Comparison of ENCODE assay signal across 8 cellular contexts in genomic region chr14:70416717-70417349, GRCh38. TPM values are rescaled to one million over a fixed set of nuclear protein-coding genes. Genes with fewer than 3 reads are reported as not detected.
A peak's percentile ranks its signal among the peaks of the same experiment; 100 is the strongest.
DNase-seq lines count a peak whose midpoint lies in the region; ATAC-seq and TF ChIP-seq lines count a peak whose summit lies in the region.

A gene with protein sequence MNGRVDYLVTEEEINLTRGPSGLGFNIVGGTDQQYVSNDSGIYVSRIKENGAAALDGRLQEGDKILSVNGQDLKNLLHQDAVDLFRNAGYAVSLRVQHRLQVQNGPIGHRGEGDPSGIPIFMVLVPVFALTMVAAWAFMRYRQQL (minus strand): TSS chr14:70417090. CDS start chr14:70416963, 127 bp downstream.

- H3K27me3 ChIP-seq in A673 (replicated peaks; ENCODE audit: insufficient read depth, low read depth, low read length, poor library complexity): no peaks in the 10 kb centered on the region
- no peaks in the 10 kb centered on the region for H3K27me3 ChIP-seq in hepatocyte

- H3K36me3 ChIP-seq in A673 (ENCODE audit: insufficient read depth, low read length, poor library complexity, severe bottlenecking): no peaks in the 10 kb centered on the region
- no peaks in the 10 kb centered on the region for H3K36me3 ChIP-seq in hepatocyte (replicated peaks; ENCODE audit: insufficient read depth, low read depth)
- H3K36me3 ChIP-seq in urinary bladder (ENCODE audit: insufficient read depth): no peaks in the 10 kb centered on the region

- peaks cover 22% of the 10 kb centered on the region for H3K4me1 Mint-ChIP-seq in T-helper 17 cell

- ATAC-seq in GM18868 (IDR thresholded peaks at IDR 0.05; ENCODE audit: unreplicated experiment) (peak; percentile 67), T-helper 17 cell (peak; percentile 90)

- POLR2A ChIA-PET in A673 (lab: Charles Lee; ENCODE audit: low non-redundant PET): no interaction called here

- H3K27ac ChIP-seq in A673 (ENCODE audit: low read depth, low read length, poor library complexity, severe bottlenecking): peak within 1 kb of the TSS; percentile 56
- peak within 1 kb of the TSS; percentile 88 for H3K27ac ChIP-seq in hepatocyte
- H3K27ac ChIP-seq in urinary bladder (ENCODE audit: low read depth): peak within 1 kb of the TSS; percentile 56

- H3K4me3 ChIP-seq in A673 (ENCODE audit: low read depth, low read length, poor library complexity, severe bottlenecking) (peak within 1 kb of the TSS; percentile 76), astrocyte of the cerebellum (ENCODE audit: low read depth, low read length) (peak within 1 kb of the TSS; percentile 74), hepatocyte (peak within 1 kb of the TSS; percentile 86), urinary bladder (ENCODE audit: low read depth, low read length) (peak within 1 kb of the TSS; percentile 95)

- no TSS peak for BruUV-seq in A673 (replicated peaks; lab: Mats Ljungman, UMichigan)

- H3K27ac Mint-ChIP-seq in T-helper 17 cell: peak within 1 kb of the TSS; percentile 96

- peak within 1 kb of the TSS; percentile 78 for H3K4me2 ChIP-seq in hepatocyte

- peak within 1 kb of the TSS; percentile 98 for H3K4me3 Mint-ChIP-seq in T-helper 17 cell

- H3K4me1 ChIP-seq in A673 (ENCODE audit: insufficient read depth, low read length, poor library complexity, severe bottlenecking) (no peaks in the 10 kb centered on the region), hepatocyte (ENCODE audit: insufficient read depth) (no peaks in the 10 kb centered on the region), urinary bladder (ENCODE audit: insufficient read depth) (no peaks in the 10 kb centered on the region)

- intact Hi-C loops in A673 (cut with micrococcal nuclease; ENCODE audit: unreplicated experiment): no loop called here

- H3K79me2 ChIP-seq in hepatocyte: peaks cover 42% of the 10 kb centered on the region

- peak; percentile 75 for DNase-seq in A673 (ENCODE audit: low spot score)
- peak; percentile 28 for DNase-seq in NCI-H1048 (lab: John Stamatoyannopoulos, UW)
- DNase-seq in T-helper 17 cell: peak; percentile 24 to 29 (median 24)
- DNase-seq in astrocyte of the cerebellum (ENCODE audit: low read depth): peak; percentile 23
- DNase-seq in hepatocyte (ENCODE audit: low spot score): peak; percentile 86
- DNase-seq in pulmonary artery endothelial cell (ENCODE audit: low read depth, low spot score): peak; percentile 11

- H3K9me2 ChIP-seq in hepatocyte (replicated peaks; ENCODE audit: insufficient read depth): no peaks in the 10 kb centered on the region

- in situ Hi-C loops in astrocyte of the cerebellum (cut with HindIII; ENCODE audit: low sequenced_read_pairs): no loop called here

- H3K27me3 Mint-ChIP-seq in T-helper 17 cell: peaks cover 17% of the 10 kb centered on the region

- H3K36me3 Mint-ChIP-seq in T-helper 17 cell (ENCODE audit: low read depth): no peaks in the 10 kb centered on the region

- WGBS in hepatocyte (ENCODE audit: low lambda C conversion rate, missing lambda C conversion rate): 1% methylated on average over 23 of the region's 23 CpGs
- WGBS in urinary bladder: under 1% methylated on average over 23 of the region's 23 CpGs

- H4K20me1 ChIP-seq in hepatocyte (ENCODE audit: insufficient read depth, poor library complexity, severe bottlenecking): no peaks in the 10 kb centered on the region

- peak within 1 kb of the TSS; percentile 89 for H2AFZ ChIP-seq in hepatocyte

- CTCF ChIA-PET in A673 (lab: Charles Lee): no interaction called here

- H3K9me3 ChIP-seq in A673 (ENCODE audit: low read depth, low read length, poor library complexity, severe bottlenecking) (no peaks in the 10 kb centered on the region), T-helper 17 cell (ENCODE audit: control insufficient read depth, low read length, poor library complexity, severe bottlenecking) (no peaks in the 10 kb centered on the region), hepatocyte (ENCODE audit: low read depth) (no peaks in the 10 kb centered on the region)

- TF ChIP-seq CTCF in A673 (conservative IDR thresholded peaks at IDR 0.05; ENCODE audit: low read depth, low read length) (no peak), astrocyte of the cerebellum (IDR thresholded peaks at IDR 0.05; ENCODE audit: low read depth, low read length, missing control alignments) (no peak), hepatocyte (IDR thresholded peaks at IDR 0.05; ENCODE audit: poor library complexity) (no peak)

RNA-seq across cellular contexts. Expression of the gene that starts here (rescaled TPM):
- 25.0 and 27.7 TPM in 2 replicates for total RNA-seq in A673 (2021)
- total RNA-seq in T-helper 17 cell: 10 to 100 TPM; 11.5 to 13.3 TPM
- 37.2 and 38.6 TPM in 2 replicates for total RNA-seq in hepatocyte
- 25.9 and 35.5 TPM in 2 replicates for polyA plus RNA-seq in hepatocyte
- 18.8 and 23.4 TPM in 2 replicates for total RNA-seq in pulmonary artery endothelial cell
- 45.9 TPM for total RNA-seq in urinary bladder
- 18.3 TPM for polyA plus RNA-seq in urinary bladder

Comparison
In these comparisons a context has a peak if more than half of its experiments do, and no peak if none do; other contexts are left out.
1. Peak in every context shown above with its lines: DNase-seq, ATAC-seq, H3K4me3 ChIP-seq and H3K27ac ChIP-seq.
2. DNase-seq: peak in every context shown above with its lines; median percentile 86 in hepatocyte; 75 in A673; 28 in NCI-H1048; 24 in T-helper 17 cell; 23 in astrocyte of the cerebellum; 11 in pulmonary artery endothelial cell.